Comparison of ENCODE assay signal across 1 cellular context in genomic region chr7:71457021-71457420, GRCh38.
A peak's percentile ranks its signal among the peaks of the same experiment; 100 is the strongest.
TF ChIP-seq lines count a peak whose summit lies in the region.

No MANE protein-coding gene starts in this region.

TF ChIP-seq in H1, 55 proteins besides CTCF, POLR2A, EP300 and RAD21:
- no peak for TF ChIP-seq KDM5A (IDR thresholded peaks at IDR 0.05; ENCODE audit: low read length)
- peak; percentile 77 for TF ChIP-seq NANOG (IDR thresholded peaks at IDR 0.05; ENCODE audit: insufficient read depth, low read depth, low read length, poor library complexity, severe bottlenecking)
- TF ChIP-seq POU5F1 (IDR thresholded peaks at IDR 0.05; ENCODE audit: low read depth, low read length) = 0 out of 2 replicates have a peak, but pooled peaks have one; percentile 15
- no peak for TF ChIP-seq E2F6 (IDR thresholded peaks at IDR 0.05)
